9 cellular contexts compared by ENCODE assay signal in genomic region chr6:169253341-169253740, GRCh38. TPM values are rescaled to one million over a fixed set of nuclear protein-coding genes. Genes with fewer than 3 reads are reported as not detected.
DNase-seq lines count a peak whose midpoint lies in the region; ATAC-seq and TF ChIP-seq lines count a peak whose summit lies in the region.
"Had no signal": no experiment of that assay in that cellular context is flagged by ENCODE, and none has a peak within 500 bp of the region (broad histone marks: within the 10 kb centered on the region; RNA-seq: fewer than 3 reads in every experiment).

No MANE protein-coding gene starts in this region.

- POLR2A ChIA-PET in HEK293T (lab: Yijun Ruan, JAX), result no interaction called here

- no peak for ATAC-seq in lung (ENCODE audit: insufficient read depth, low FRiP score)
- ATAC-seq in HG03457 (IDR thresholded peaks at IDR 0.05; ENCODE audit: unreplicated experiment), result no peak

- peak overlapping the region; percentile 52 for H3K27ac ChIP-seq in HUES48 (ENCODE audit: low read depth, low read length)
- peak overlapping the region in 1 of 2 donors; percentile 21 for H3K27ac ChIP-seq in lung (ENCODE audit: low read depth in 1 of 2, low read length in 1 of 2)
- H3K27ac ChIP-seq in subcutaneous abdominal adipose tissue (ENCODE audit: low read depth, low read length), result peak overlapping the region; percentile 52

- in situ Hi-C loops in GM13976 (cut with MboI; ENCODE audit: low sequenced_read_pairs, unreplicated experiment), result no loop called here

- H3K27me3 ChIP-seq in HUES48 (ENCODE audit: control insufficient read depth, insufficient read depth, low read length) (peaks cover 24% of the 10 kb centered on the region), lung (ENCODE audit: control insufficient read depth, insufficient read depth) (no peaks in the 10 kb centered on the region), subcutaneous abdominal adipose tissue (ENCODE audit: control insufficient read depth in 5 of 5, insufficient read depth in 4 of 5, low read length in 5 of 5) (peaks cover 19 to 51% (median 28%) of the 10 kb centered on the region in 5 donors)

- WGBS in lung, 2 donors, result 13% methylated on average over 13 of the region's 13 CpGs

- TF ChIP-seq CTCF in cardiac fibroblast (IDR thresholded peaks at IDR 0.05; ENCODE audit: low read depth, low read length), result no peak
- no peak for TF ChIP-seq CTCF in lung (IDR thresholded peaks at IDR 0.05; ENCODE audit: control extremely low read depth, extremely low read depth)
- TF ChIP-seq CTCF in GM13976 (IDR thresholded peaks at IDR 0.05; ENCODE audit: borderline replicate concordance, control extremely low read depth, extremely low read depth, insufficient read depth, missing control alignments), result no peak

- CTCF ChIA-PET in HEK293T (lab: Yijun Ruan, JAX), result no interaction called here

- H3K4me1 ChIP-seq in HUES48 (ENCODE audit: control insufficient read depth, insufficient read depth, low read length), result peaks cover 43% of the 10 kb centered on the region
- H3K4me1 ChIP-seq in lung (ENCODE audit: control insufficient read depth in 2 of 2, insufficient read depth in 2 of 2, low read length in 2 of 2), result peaks cover 0 to 7% of the 10 kb centered on the region in 2 donors
- H3K4me1 ChIP-seq in subcutaneous abdominal adipose tissue (ENCODE audit: control insufficient read depth in 5 of 5, insufficient read depth in 5 of 5, low read length in 5 of 5), result peaks cover 0 to 17% (median 15%) of the 10 kb centered on the region in 5 donors

- 0 out of 2 replicates have a peak, but pooled peaks cover 4% of the 10 kb centered on the region for H3K36me3 ChIP-seq in HUES48 (ENCODE audit: control insufficient read depth, insufficient read depth, low read length)
- no peaks in the 10 kb centered on the region for H3K36me3 ChIP-seq in lung (ENCODE audit: control insufficient read depth in 2 of 2, insufficient read depth in 2 of 2, low read length in 2 of 2)
- peaks cover 0 to 5% (median 3%) of the 10 kb centered on the region in 5 donors for H3K36me3 ChIP-seq in subcutaneous abdominal adipose tissue (ENCODE audit: control insufficient read depth in 5 of 5, insufficient read depth in 5 of 5, low read length in 5 of 5)

- H3K4me3 ChIP-seq in HUES48 (ENCODE audit: low read depth, low read length), result peak overlapping the region; percentile 69
- H3K4me3 ChIP-seq in cardiac fibroblast (replicated peaks in 1 of 2; ENCODE audit: low read depth in 2 of 2, low read length in 2 of 2), result peak overlapping the region; percentile 60 to 66
- peak overlapping the region; percentile 8 for H3K4me3 ChIP-seq in lung
- peak overlapping the region; percentile 25 to 66 (median 57) for H3K4me3 ChIP-seq in subcutaneous abdominal adipose tissue (ENCODE audit: low read depth in 1 of 5, low read length in 5 of 5)

- no peak overlapping the region for H3K9ac ChIP-seq in HUES48 (ENCODE audit: low read depth, low read length)
- no peak overlapping the region for H3K9ac ChIP-seq in subcutaneous abdominal adipose tissue (ENCODE audit: low read length in 5 of 5)

- no peak for DNase-seq in cardiac fibroblast (ENCODE audit: low read depth in 2 of 2)
- no peak for DNase-seq in lung (ENCODE audit: low spot score)
- no peak for DNase-seq in HEK293T (ENCODE audit: extremely low spot score)
- DNase-seq in GM13976 (ENCODE audit: low spot score), result no peak
- no peak for DNase-seq in NOMO-1 treated with dmso at 0.1 percent for 144 hours (lab: John Stamatoyannopoulos, UW; ENCODE audit: unreplicated experiment)
- DNase-seq: activated CD4-positive, alpha-beta T cell treated with anti-CD3 and anti-CD28 coated beads, Interleukin-2, amount 10 ng/mL, durations not matched to agents 24 days and 14 days had no signal

- H3K9me3 ChIP-seq in HUES48 (ENCODE audit: control insufficient read depth, insufficient read depth, low read length) (no peaks in the 10 kb centered on the region), lung (ENCODE audit: control insufficient read depth in 2 of 2, insufficient read depth in 1 of 2, low read length in 1 of 2) (peaks cover 0 to 5% of the 10 kb centered on the region in 2 donors), subcutaneous abdominal adipose tissue (ENCODE audit: control insufficient read depth in 5 of 5, low read length in 5 of 5) (peaks cover 0 to 4% (median 0%) of the 10 kb centered on the region in 5 donors)

TF ChIP-seq in HEK293T, 16 proteins besides CTCF, POLR2A, EP300 and RAD21:
- TF ChIP-seq PKNOX1 (IDR thresholded peaks at IDR 0.05) (no peak), L3MBTL2 (conservative IDR thresholded peaks at IDR 0.05) (no peak), BHLHE40 (IDR thresholded peaks at IDR 0.05; ENCODE audit: borderline replicate concordance) (no peak), ZNF384 (IDR thresholded peaks at IDR 0.05) (no peak), FOXK2 (IDR thresholded peaks at IDR 0.05) (no peak), SP1 (IDR thresholded peaks at IDR 0.05) (no peak), SUZ12 (IDR thresholded peaks at IDR 0.05) (no peak), ELF4 (IDR thresholded peaks at IDR 0.05) (no peak), CTBP1 (IDR thresholded peaks at IDR 0.05; ENCODE audit: borderline replicate concordance) (no peak), FOXA1 (IDR thresholded peaks at IDR 0.05) (no peak), HDGF (IDR thresholded peaks at IDR 0.05; ENCODE audit: borderline replicate concordance) (no peak), LEF1 (IDR thresholded peaks at IDR 0.05; ENCODE audit: borderline replicate concordance) (no peak), TARDBP (IDR thresholded peaks at IDR 0.05) (no peak), FOXM1 (IDR thresholded peaks at IDR 0.05; ENCODE audit: borderline replicate concordance) (no peak), ARNT (IDR thresholded peaks at IDR 0.05) (no peak), NFRKB (IDR thresholded peaks at IDR 0.05) (no peak)
TF ChIP-seq in HEK293T: peak in this region for 0.

RNA-seq across cellular contexts. Expression of gene THBS2, which starts 0.3 kb away (rescaled TPM):
- 10 to 100 TPM; 33.2 to 35.4 TPM for total RNA-seq in lung
- 10 to 100 TPM in 1 of 2 donors, 1 to 10 TPM in 1; 5.5 to 15.1 TPM for polyA plus RNA-seq in lung
- total RNA-seq: activated CD4-positive, alpha-beta T cell treated with anti-CD3 and anti-CD28 coated beads, Interleukin-2, amount 10 ng/mL, durations not matched to agents 24 days and 14 days had no signal

Comparison
In these comparisons a context has a peak if more than half of its experiments do, and no peak if none do; other contexts are left out.
1. H3K4me3 ChIP-seq: peak in every context shown above with its lines; median percentile 69 in HUES48; 63 in cardiac fibroblast; 57 in subcutaneous abdominal adipose tissue; 8 in lung.